28 cellular contexts compared by ENCODE assay signal in the genomic region with DNA sequence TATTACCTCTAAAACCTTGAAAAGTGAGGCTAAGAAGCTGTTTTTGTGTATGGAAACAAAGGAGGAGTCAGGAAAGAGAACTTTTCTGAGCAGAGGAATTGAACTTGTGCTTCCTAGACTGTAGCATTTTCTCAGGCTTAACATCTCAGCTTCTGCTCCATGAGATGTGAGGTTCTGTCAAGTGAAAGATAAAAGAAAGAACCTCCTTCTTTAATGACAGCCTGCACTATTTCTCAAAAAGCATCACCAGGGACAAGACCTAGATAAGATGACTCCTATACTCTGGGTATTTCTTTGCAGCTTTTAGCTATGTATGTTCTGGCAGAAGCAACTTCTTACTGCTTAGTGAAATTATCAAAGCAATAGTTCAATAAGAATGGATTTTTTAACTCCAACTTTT.
"Had no signal": no experiment of that assay in that cellular context is flagged by ENCODE, and none has a peak within 500 bp of the region (broad histone marks: within the 10 kb centered on the region; RNA-seq: fewer than 3 reads in every experiment).

No MANE protein-coding gene starts in this region.

- H3K36me3 Mint-ChIP-seq: activated naive CD4-positive, alpha-beta T cell treated with anti-CD3 and anti-CD28 coated beads, Interleukin-2, amount 50 U/mL, for 72 hours had no signal

- H3K27me3 ChIP-seq: brain microvascular endothelial cell, SJCRH30 had no signal

- H3K27ac ChIP-seq: brain microvascular endothelial cell, SJCRH30, SK-N-MC, WERI-Rb-1 had no signal

- H3K27me3 Mint-ChIP-seq: activated T-cell treated with anti-CD3 and anti-CD28 coated beads, Interleukin-2, amount 50 U/mL, for 24 hours had no signal

- ATAC-seq: activated CD8-positive, alpha-beta T cell treated with anti-CD3 and anti-CD28 coated beads, Interleukin-2, amount 10 ng/mL, durations not matched to agents 7 days and 5 days; activated naive CD4-positive, alpha-beta T cell treated with anti-CD3 and anti-CD28 coated beads, Interleukin-2, amount 50 U/mL, for 72 hours had no signal

- H3K9me3 Mint-ChIP-seq: activated CD4-positive, alpha-beta T cell treated with anti-CD3 and anti-CD28 coated beads, Interleukin-2, amount 10 ng/mL, durations not matched to agents 24 days and 14 days; activated naive CD4-positive, alpha-beta T cell treated with anti-CD3 and anti-CD28 coated beads, Interleukin-2, amount 50 U/mL, for 72 hours; activated T-cell treated with anti-CD3 and anti-CD28 coated beads, Interleukin-2, amount 50 U/mL, for 24 hours had no signal

- H3K4me1 Mint-ChIP-seq: activated CD4-positive, alpha-beta T cell treated with anti-CD3 and anti-CD28 coated beads, Interleukin-2, amount 10 ng/mL, durations not matched to agents 24 days and 14 days had no signal

- H3K4me3 Mint-ChIP-seq: activated CD4-positive, alpha-beta T cell treated with anti-CD3 and anti-CD28 coated beads, Interleukin-2, amount 10 ng/mL, durations not matched to agents 24 days and 14 days; activated CD8-positive, alpha-beta T cell treated with anti-CD3 and anti-CD28 coated beads, Interleukin-2, amount 10 ng/mL, durations not matched to agents 7 days and 5 days; activated naive CD4-positive, alpha-beta T cell treated with anti-CD3 and anti-CD28 coated beads for 36 hours; activated T-cell treated with anti-CD3 and anti-CD28 coated beads, Interleukin-2, amount 50 U/mL, for 24 hours had no signal

- H3K4me1 ChIP-seq: SJCRH30 had no signal

- H3K27ac Mint-ChIP-seq: activated CD4-positive, alpha-beta T cell treated with anti-CD3 and anti-CD28 coated beads, Interleukin-2, amount 10 ng/mL, durations not matched to agents 24 days and 14 days; activated CD8-positive, alpha-beta T cell treated with anti-CD3 and anti-CD28 coated beads, Interleukin-2, amount 10 ng/mL, durations not matched to agents 7 days and 5 days; activated naive CD4-positive, alpha-beta T cell treated with anti-CD3 and anti-CD28 coated beads for 36 hours; activated naive CD4-positive, alpha-beta T cell treated with anti-CD3 and anti-CD28 coated beads, Interleukin-2, amount 50 U/mL, for 72 hours; activated T-cell treated with anti-CD3 and anti-CD28 coated beads, Interleukin-2, amount 50 U/mL, for 24 hours had no signal

- DNase-seq: activated CD4-positive, alpha-beta T cell treated with anti-CD3 and anti-CD28 coated beads, Interleukin-2, amount 10 ng/mL, durations not matched to agents 24 days and 14 days; activated CD4-positive, alpha-beta T cell treated with anti-CD3 and anti-CD28 coated beads, Interleukin-2, amount 50 U/mL, for 48 hours; activated CD4-positive, CD25-positive, alpha-beta regulatory T cell; activated CD8-positive, alpha-beta T cell treated with anti-CD3 and anti-CD28 coated beads, Interleukin-2, amount 10 ng/mL, durations not matched to agents 7 days and 5 days; activated gamma-delta T cell treated with Interleukin-2 at 50 U/mL for 16 hours; activated naive CD4-positive, alpha-beta T cell treated with anti-CD3 and anti-CD28 coated beads for 36 hours; activated T-cell treated with anti-CD3 and anti-CD28 coated beads, Interleukin-2, amount 50 U/mL, for 24 hours; aorta; central memory CD4-positive, alpha-beta T cell; NCI-H1092 treated with DMSO at 0.1 percent for 48 hours; NCI-H1417; NCI-H146; NCI-H187; NCI-H2029 treated with DMSO at 0.1 percent for 48 hours; NCI-H2107; NCI-H2171; NCI-H510A; NCI-H526; NCI-H748 treated with DMSO at 0.1 percent for 48 hours; NK-92 treated with Interleukin-12 subunit alpha and Interleukin-12 subunit beta, amount 100 ng/mL, for 24 hours; SHP77; SJCRH30; T1000; WERI-Rb-1 had no signal

- FAIRE-seq: colon had no signal

- H3K9me3 ChIP-seq: SJCRH30 had no signal

- H3K4me3 ChIP-seq: SJCRH30, SK-N-MC had no signal

- H3K36me3 ChIP-seq: brain microvascular endothelial cell, SJCRH30, WERI-Rb-1 had no signal
